ENCODE assay signal across 1 cellular context in the genomic region with DNA sequence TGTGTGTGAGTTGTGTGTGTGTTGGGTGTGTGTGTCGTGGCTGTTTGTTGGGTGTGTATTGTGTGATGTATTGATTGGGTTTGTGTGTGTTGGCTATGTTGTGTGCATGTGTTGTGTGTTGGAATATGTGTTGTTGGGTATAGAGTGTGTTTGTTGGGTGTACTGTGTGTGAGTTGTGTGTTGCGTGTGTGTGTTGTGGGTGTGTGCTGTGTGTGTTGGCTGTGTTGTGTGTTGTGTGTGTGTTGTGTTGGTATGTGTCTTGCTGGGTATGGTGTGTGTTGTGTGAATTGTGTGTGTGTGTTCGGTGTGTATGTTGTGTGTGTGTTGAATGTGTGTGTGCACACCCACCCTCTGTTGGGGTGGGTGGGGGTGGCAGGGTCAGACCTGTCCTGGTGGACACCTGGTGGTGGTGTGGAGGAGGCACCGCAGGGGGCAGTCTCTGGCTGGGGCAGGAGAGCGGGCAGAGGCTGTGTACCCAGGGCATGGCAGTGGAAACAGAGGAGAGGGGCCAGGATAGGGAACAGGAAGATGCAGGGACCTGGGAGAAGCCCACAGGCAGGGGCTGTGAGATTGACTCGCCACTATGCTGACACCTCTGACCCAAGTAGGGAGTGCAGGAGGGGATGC.
TF ChIP-seq lines count a peak whose summit lies in the region.

No MANE protein-coding gene starts in this region.

TF ChIP-seq in HEK293, 187 proteins besides CTCF, POLR2A, EP300 and RAD21 (continued from another document and continues in another):
- TF ChIP-seq ZBTB26 (tag by site-specific recombination; optimal IDR thresholded peaks at IDR 0.05) (no peak), KLF10 (tag by site-specific recombination; IDR thresholded peaks at IDR 0.05) (no peak), ZNF114 (tag by site-specific recombination; IDR thresholded peaks at IDR 0.05) (peak; percentile 53; the same call in 1 of the 2 replicates), ZNF404 (tag by site-specific recombination; IDR thresholded peaks at IDR 0.05) (no peak), ZNF544 (tag by site-specific recombination; IDR thresholded peaks at IDR 0.05) (no peak), EGR2 (tag by site-specific recombination; IDR thresholded peaks at IDR 0.05; ENCODE audit: low read depth) (peak; percentile 78), ZNF169 (tag by site-specific recombination; IDR thresholded peaks at IDR 0.05) (no peak), ZFP37 (tag by site-specific recombination; IDR thresholded peaks at IDR 0.05) (no peak), PRDM1 (tag by site-specific recombination; IDR thresholded peaks at IDR 0.05) (no peak), ZNF274 (IDR thresholded peaks at IDR 0.05; ENCODE audit: low read length) (no peak), ZNF274 (tag by site-specific recombination; IDR thresholded peaks at IDR 0.05; ENCODE audit: borderline replicate concordance) (no peak), ZNF19 (tag by site-specific recombination; IDR thresholded peaks at IDR 0.05; ENCODE audit: low read depth) (no peak), PATZ1 (tag by site-specific recombination; IDR thresholded peaks at IDR 0.05) (0 out of 2 replicates have a peak, but pooled peaks have one; percentile 35), RBAK (tag by site-specific recombination; IDR thresholded peaks at IDR 0.05) (no peak), ZBTB8A (tag by site-specific recombination; IDR thresholded peaks at IDR 0.05) (no peak), AEBP2 (tag by site-specific recombination; IDR thresholded peaks at IDR 0.05; ENCODE audit: borderline replicate concordance) (0 out of 2 replicates have a peak, but pooled peaks have one; percentile 7), TSHZ1 (tag by site-specific recombination; IDR thresholded peaks at IDR 0.05; ENCODE audit: borderline replicate concordance) (no peak), ZNF175 (tag by site-specific recombination; IDR thresholded peaks at IDR 0.05) (no peak), ZNF354C (tag by site-specific recombination; IDR thresholded peaks at IDR 0.05; ENCODE audit: borderline replicate concordance, low read depth) (no peak), SALL2 (tag by site-specific recombination; IDR thresholded peaks at IDR 0.05; ENCODE audit: borderline replicate concordance) (peak; percentile 48; the same call in 1 of the 2 replicates), HOXC10 (CRISPR knock-in tag; IDR thresholded peaks at IDR 0.05) (no peak), ZNF473 (tag by site-specific recombination; IDR thresholded peaks at IDR 0.05) (no peak), REST (tag by site-specific recombination; IDR thresholded peaks at IDR 0.05) (no peak), ZNF18 (tag by site-specific recombination; IDR thresholded peaks at IDR 0.05) (peak; percentile 88), ZFHX2 (tag by site-specific recombination; conservative IDR thresholded peaks at IDR 0.05) (peak; percentile 76), GFI1B (tag by site-specific recombination; IDR thresholded peaks at IDR 0.05) (no peak), ZNF138 (tag by site-specific recombination; IDR thresholded peaks at IDR 0.05; ENCODE audit: borderline replicate concordance) (no peak), ZNF221 (tag by site-specific recombination; IDR thresholded peaks at IDR 0.05; ENCODE audit: borderline replicate concordance) (no peak), ZNF416 (tag by site-specific recombination; IDR thresholded peaks at IDR 0.05) (no peak), ZNF555 (tag by site-specific recombination; conservative IDR thresholded peaks at IDR 0.05) (no peak)
- TF ChIP-seq, protein P1, sequence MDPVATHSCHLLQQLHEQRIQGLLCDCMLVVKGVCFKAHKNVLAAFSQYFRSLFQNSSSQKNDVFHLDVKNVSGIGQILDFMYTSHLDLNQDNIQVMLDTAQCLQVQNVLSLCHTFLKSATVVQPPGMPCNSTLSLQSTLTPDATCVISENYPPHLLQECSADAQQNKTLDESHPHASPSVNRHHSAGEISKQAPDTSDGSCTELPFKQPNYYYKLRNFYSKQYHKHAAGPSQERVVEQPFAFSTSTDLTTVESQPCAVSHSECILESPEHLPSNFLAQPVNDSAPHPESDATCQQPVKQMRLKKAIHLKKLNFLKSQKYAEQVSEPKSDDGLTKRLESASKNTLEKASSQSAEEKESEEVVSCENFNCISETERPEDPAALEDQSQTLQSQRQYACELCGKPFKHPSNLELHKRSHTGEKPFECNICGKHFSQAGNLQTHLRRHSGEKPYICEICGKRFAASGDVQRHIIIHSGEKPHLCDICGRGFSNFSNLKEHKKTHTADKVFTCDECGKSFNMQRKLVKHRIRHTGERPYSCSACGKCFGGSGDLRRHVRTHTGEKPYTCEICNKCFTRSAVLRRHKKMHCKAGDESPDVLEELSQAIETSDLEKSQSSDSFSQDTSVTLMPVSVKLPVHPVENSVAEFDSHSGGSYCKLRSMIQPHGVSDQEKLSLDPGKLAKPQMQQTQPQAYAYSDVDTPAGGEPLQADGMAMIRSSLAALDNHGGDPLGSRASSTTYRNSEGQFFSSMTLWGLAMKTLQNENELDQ (tag by site-specific recombination; IDR thresholded peaks at IDR 0.05; ENCODE audit: low read depth), result no peak
- TF ChIP-seq, protein P2, sequence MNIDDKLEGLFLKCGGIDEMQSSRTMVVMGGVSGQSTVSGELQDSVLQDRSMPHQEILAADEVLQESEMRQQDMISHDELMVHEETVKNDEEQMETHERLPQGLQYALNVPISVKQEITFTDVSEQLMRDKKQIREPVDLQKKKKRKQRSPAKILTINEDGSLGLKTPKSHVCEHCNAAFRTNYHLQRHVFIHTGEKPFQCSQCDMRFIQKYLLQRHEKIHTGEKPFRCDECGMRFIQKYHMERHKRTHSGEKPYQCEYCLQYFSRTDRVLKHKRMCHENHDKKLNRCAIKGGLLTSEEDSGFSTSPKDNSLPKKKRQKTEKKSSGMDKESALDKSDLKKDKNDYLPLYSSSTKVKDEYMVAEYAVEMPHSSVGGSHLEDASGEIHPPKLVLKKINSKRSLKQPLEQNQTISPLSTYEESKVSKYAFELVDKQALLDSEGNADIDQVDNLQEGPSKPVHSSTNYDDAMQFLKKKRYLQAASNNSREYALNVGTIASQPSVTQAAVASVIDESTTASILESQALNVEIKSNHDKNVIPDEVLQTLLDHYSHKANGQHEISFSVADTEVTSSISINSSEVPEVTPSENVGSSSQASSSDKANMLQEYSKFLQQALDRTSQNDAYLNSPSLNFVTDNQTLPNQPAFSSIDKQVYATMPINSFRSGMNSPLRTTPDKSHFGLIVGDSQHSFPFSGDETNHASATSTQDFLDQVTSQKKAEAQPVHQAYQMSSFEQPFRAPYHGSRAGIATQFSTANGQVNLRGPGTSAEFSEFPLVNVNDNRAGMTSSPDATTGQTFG (tag by site-specific recombination; IDR thresholded peaks at IDR 0.05; ENCODE audit: borderline replicate concordance), result peak; percentile 65; the same call in 1 of the 2 replicates
- TF ChIP-seq, protein P3, sequence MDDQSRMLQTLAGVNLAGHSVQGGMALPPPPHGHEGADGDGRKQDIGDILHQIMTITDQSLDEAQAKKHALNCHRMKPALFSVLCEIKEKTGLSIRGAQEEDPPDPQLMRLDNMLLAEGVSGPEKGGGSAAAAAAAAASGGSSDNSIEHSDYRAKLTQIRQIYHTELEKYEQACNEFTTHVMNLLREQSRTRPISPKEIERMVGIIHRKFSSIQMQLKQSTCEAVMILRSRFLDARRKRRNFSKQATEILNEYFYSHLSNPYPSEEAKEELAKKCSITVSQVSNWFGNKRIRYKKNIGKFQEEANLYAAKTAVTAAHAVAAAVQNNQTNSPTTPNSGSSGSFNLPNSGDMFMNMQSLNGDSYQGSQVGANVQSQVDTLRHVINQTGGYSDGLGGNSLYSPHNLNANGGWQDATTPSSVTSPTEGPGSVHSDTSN (CRISPR knock-in tag; IDR thresholded peaks at IDR 0.05), result no peak
